ENCODE assay signal across 29 cellular contexts in the genomic region with DNA sequence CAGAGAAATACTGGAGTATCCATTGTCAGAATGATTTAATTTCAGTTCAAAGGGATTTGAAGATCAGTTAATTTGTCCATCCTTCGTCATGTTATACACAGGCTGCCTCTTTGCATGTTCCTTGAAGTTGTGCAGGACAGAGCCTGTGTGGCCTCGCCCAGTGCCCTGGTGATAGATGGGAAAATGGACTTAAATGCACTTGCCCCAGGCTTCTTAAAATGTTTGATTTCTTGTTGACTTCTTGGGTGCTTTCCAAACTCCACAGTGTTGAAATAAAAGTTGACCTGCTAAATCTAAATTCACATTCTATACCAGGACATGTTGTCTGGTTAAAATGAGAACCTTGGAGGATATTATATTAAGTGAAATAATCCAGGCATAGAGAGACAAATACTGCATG.
"Had no signal": no experiment of that assay in that cellular context is flagged by ENCODE, and none has a peak within 500 bp of the region (broad histone marks: within the 10 kb centered on the region; RNA-seq: fewer than 3 reads in every experiment).

No MANE protein-coding gene starts in this region.

- H3K4me2 ChIP-seq: SK-N-SH had no signal

- ATAC-seq: activated CD4-positive, CD25-positive, alpha-beta regulatory T cell treated with anti-CD3 and anti-CD28 coated beads, Interleukin-2, amount 50 U/mL, for 24 hours; activated CD8-positive, alpha-beta T cell treated with anti-CD3 and anti-CD28 coated beads for 36 hours; activated naive CD4-positive, alpha-beta T cell treated with anti-CD3 and anti-CD28 coated beads, Interleukin-2, amount 50 U/mL, for 72 hours; activated naive CD8-positive, alpha-beta T cell treated with anti-CD3 and anti-CD28 coated beads, Interleukin-2, amount 50 U/mL, for 24 hours; Panc1; Right ventricle myocardium inferior had no signal

- H3K9ac ChIP-seq: SK-N-SH had no signal

- H3K4me1 Mint-ChIP-seq: activated naive CD8-positive, alpha-beta T cell treated with anti-CD3 and anti-CD28 coated beads, Interleukin-2, amount 50 U/mL, for 24 hours had no signal

- H3K4me3 ChIP-seq: cardiac muscle cell, MG63 had no signal

- H3K9me3 ChIP-seq: MG63, SK-N-SH had no signal

- H3K36me3 Mint-ChIP-seq: activated naive CD4-positive, alpha-beta T cell treated with anti-CD3 and anti-CD28 coated beads, Interleukin-2, amount 50 U/mL, for 72 hours; brain; IgD-negative memory B cell had no signal

- H3K27me3 Mint-ChIP-seq: IgD-negative memory B cell had no signal

- DNase-seq: activated CD4-positive, alpha-beta T cell treated with anti-CD3 and anti-CD28 coated beads for 4 hours; activated CD8-positive, alpha-beta memory T cell treated with anti-CD3 and anti-CD28 coated beads, Interleukin-2, amount 50 U/mL, for 4 hours; activated CD8-positive, alpha-beta T cell treated with anti-CD3 and anti-CD28 coated beads for 36 hours; activated effector memory CD4-positive, alpha-beta T cell treated with Interleukin-2 at 50 U/mL for 16 hours; activated naive CD4-positive, alpha-beta T cell; activated naive CD8-positive, alpha-beta T cell treated with anti-CD3 and anti-CD28 coated beads, Interleukin-2, amount 50 U/mL, for 24 hours; amygdala; MG63; NCI-H1105; NCI-H1436; NCI-H1694 treated with DMSO at 0.1 percent for 48 hours; NCI-H2029 treated with DMSO at 0.1 percent for 48 hours; NCI-H345; NCI-H510A; NCI-H526 treated with DMSO at 0.1 percent for 48 hours; NCI-H82; NK-92 treated with Interleukin-12 subunit alpha and Interleukin-12 subunit beta, amount 100 ng/mL, for 24 hours; OCI-M1; RPMI8226; SK-N-SH; T-helper 1 cell had no signal

- H3K9me3 Mint-ChIP-seq: activated CD8-positive, alpha-beta T cell treated with anti-CD3 and anti-CD28 coated beads for 36 hours; activated naive CD4-positive, alpha-beta T cell treated with anti-CD3 and anti-CD28 coated beads, Interleukin-2, amount 50 U/mL, for 72 hours; activated naive CD8-positive, alpha-beta T cell treated with anti-CD3 and anti-CD28 coated beads, Interleukin-2, amount 50 U/mL, for 24 hours; IgD-negative memory B cell had no signal

- H3K27ac ChIP-seq: cardiac muscle cell had no signal

- H3K27ac Mint-ChIP-seq: activated CD8-positive, alpha-beta T cell treated with anti-CD3 and anti-CD28 coated beads for 36 hours; activated naive CD4-positive, alpha-beta T cell treated with anti-CD3 and anti-CD28 coated beads, Interleukin-2, amount 50 U/mL, for 72 hours; activated naive CD8-positive, alpha-beta T cell treated with anti-CD3 and anti-CD28 coated beads, Interleukin-2, amount 50 U/mL, for 24 hours; brain; IgD-negative memory B cell had no signal

- H3K36me3 ChIP-seq: cardiac muscle cell, MG63 had no signal

- H3K27me3 ChIP-seq: cardiac muscle cell, MG63 had no signal

- H3K4me3 Mint-ChIP-seq: activated CD8-positive, alpha-beta T cell treated with anti-CD3 and anti-CD28 coated beads for 36 hours; activated naive CD8-positive, alpha-beta T cell treated with anti-CD3 and anti-CD28 coated beads, Interleukin-2, amount 50 U/mL, for 24 hours; brain; IgD-negative memory B cell had no signal

- FAIRE-seq: astrocyte had no signal
